In the genomic region with DNA sequence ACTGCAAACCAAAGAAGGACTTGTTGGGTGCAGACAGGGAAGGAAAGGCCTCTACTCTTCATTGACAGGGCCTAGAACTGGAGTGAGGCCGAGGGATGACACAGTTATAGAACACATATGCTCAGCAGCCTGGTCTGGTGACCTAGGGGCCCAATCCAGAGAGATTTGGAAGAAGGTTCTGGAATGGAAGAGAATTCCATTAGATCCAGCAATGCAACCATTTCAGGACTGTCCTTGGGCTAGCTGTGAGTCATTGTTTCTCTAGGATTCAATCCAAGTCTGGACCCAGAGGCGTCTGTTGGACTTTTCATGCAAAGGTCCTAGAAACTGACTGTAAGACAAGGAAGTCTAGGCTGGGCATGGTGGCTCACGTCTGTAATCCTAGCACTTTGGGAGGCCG, we compare ENCODE assay signal across 13 cellular contexts.
DNase-seq lines count a peak whose midpoint lies in the region; TF ChIP-seq lines count a peak whose summit lies in the region.
"Had no signal": no experiment of that assay in that cellular context is flagged by ENCODE, and none has a peak within 500 bp of the region (broad histone marks: within the 10 kb centered on the region; RNA-seq: fewer than 3 reads in every experiment).

No MANE protein-coding gene starts in this region.

- TF ChIP-seq CTCF in C4-2B (conservative IDR thresholded peaks at IDR 0.05) = no peak
- no peak for TF ChIP-seq CTCF in RWPE1 (conservative IDR thresholded peaks at IDR 0.05; ENCODE audit: low read depth)
- TF ChIP-seq CTCF in fibroblast of mammary gland (conservative IDR thresholded peaks at IDR 0.05; ENCODE audit: control insufficient read depth, insufficient read depth, low read depth, low read length) = no peak

- POLR2A ChIA-PET in RWPE1 (lab: Yijun Ruan, JAX; ENCODE audit: low non-redundant PET) = no interaction called here

- CTCF ChIA-PET in RWPE1 (lab: Yijun Ruan, JAX) = interaction anchor here (0.6 kb wide), 1 partner anchor 85 kb away, joined by 4 read pairs; no protein-coding TSS in a partner anchor

- intact Hi-C loops in head of caudate nucleus (cut with DNase I) = no loop called here

- DNase-seq in RWPE1 (ENCODE audit: low spot score) = peak; percentile 46
- peak; percentile 89 for DNase-seq in fibroblast of mammary gland (ENCODE audit: low read depth)
- DNase-seq in non-pigmented ciliary epithelial cell (ENCODE audit: low read depth) = peak; percentile 52
- no peak for DNase-seq in D341Med (ENCODE audit: low spot score)
- no peak for DNase-seq in head of caudate nucleus
- DNase-seq in CD1c-positive myeloid dendritic cell (ENCODE audit: extremely low spot score) = no peak
- no peak for DNase-seq in T-helper 2 cell
- DNase-seq: activated CD4-positive, alpha-beta T cell treated with anti-CD3 and anti-CD28 coated beads, Interleukin-2, amount 50 U/mL, for 4 hours; activated naive CD8-positive, alpha-beta T cell treated with anti-CD3 and anti-CD28 coated beads, Interleukin-2, amount 10 ng/mL, durations not matched to agents 7 days and 5 days; CD8-positive, alpha-beta T cell; NCI-H2227 treated with DMSO at 0.1 percent for 48 hours; stimulated activated naive CD8-positive, alpha-beta T cell treated with anti-CD3 and anti-CD28 coated beads, Interleukin-15, Interleukin-2, amounts not matched to agents 100 U/mL and 50 U/mL, for 24 hours had no signal

- H3K27ac ChIP-seq in C4-2B = peak overlapping the region; percentile 3; the same call in 1 of the 2 replicates
- peak overlapping the region; percentile 15; the same call in 1 of the 2 replicates for H3K27ac ChIP-seq in RWPE1

- H3K4me3 ChIP-seq in fibroblast of mammary gland (ENCODE audit: control insufficient read depth, low read depth, low read length) = no peak overlapping the region

Comparison
In these comparisons a context has a peak if more than half of its experiments do, and no peak if none do; other contexts are left out.
1. DNase-seq: peak in RWPE1 (single experiment), fibroblast of mammary gland (single experiment) and non-pigmented ciliary epithelial cell (single experiment); none in D341Med (single experiment), head of caudate nucleus (0 of 42), CD1c-positive myeloid dendritic cell (single experiment) and T-helper 2 cell (0 of 5).